In genomic region chr16:85220125-85220839, GRCh38 we compare ENCODE assay signal across 8 cellular contexts.
A peak's percentile ranks its signal among the peaks of the same experiment; 100 is the strongest.
DNase-seq lines count a peak whose midpoint lies in the region; ATAC-seq and TF ChIP-seq lines count a peak whose summit lies in the region.

No MANE protein-coding gene starts in this region.

- peak overlapping the region; percentile 62 for H3K27ac ChIP-seq in parathyroid adenoma

- H3K4me2 ChIP-seq in parathyroid adenoma (ENCODE audit: low read length): peak overlapping the region; percentile 60

- H3K4me3 ChIP-seq in foreskin fibroblast (ENCODE audit: low read depth in 1 of 2, low read length in 2 of 2) (peak overlapping the region; percentile 17 to 36), parathyroid adenoma (ENCODE audit: low read depth, low read length) (peak overlapping the region; percentile 6)

- TF ChIP-seq CTCF in foreskin fibroblast (IDR thresholded peaks at IDR 0.05; ENCODE audit: low read depth, low read length) (no peak), parathyroid adenoma (IDR thresholded peaks at IDR 0.05) (no peak)

- H3K27me3 ChIP-seq in parathyroid adenoma (ENCODE audit: control insufficient read depth, insufficient read depth, low read length): no peaks in the 10 kb centered on the region

- DNase-seq in HCEC 1CT (peak; percentile 66), SHP77 treated with DMSO at 0.1 percent for 48 hours (lab: John Stamatoyannopoulos, UW) (peak; percentile 99), foreskin fibroblast (peak; percentile 72 to 88), erythroblast (lab: John Stamatoyannopoulos, UW) (no peak)

- H2AFZ ChIP-seq in parathyroid adenoma: peak overlapping the region; percentile 44

- H3K9me3 ChIP-seq in parathyroid adenoma (ENCODE audit: control insufficient read depth, low read length): no peaks in the 10 kb centered on the region

- H3K79me2 ChIP-seq in parathyroid adenoma: peaks cover 16% of the 10 kb centered on the region

- H3K9ac ChIP-seq in parathyroid adenoma: no peak overlapping the region

- ATAC-seq in GM19023 (IDR thresholded peaks at IDR 0.05; ENCODE audit: unreplicated experiment) (no peak), HG02763 (IDR thresholded peaks at IDR 0.05; ENCODE audit: unreplicated experiment) (no peak), HG03565 (IDR thresholded peaks at IDR 0.05; ENCODE audit: unreplicated experiment) (no peak)

- H3K4me1 ChIP-seq in parathyroid adenoma: peaks cover 19% of the 10 kb centered on the region

- no peaks in the 10 kb centered on the region for H3K36me3 ChIP-seq in parathyroid adenoma (ENCODE audit: control insufficient read depth, insufficient read depth, low read length)

- TF ChIP-seq POLR2A in erythroblast (IDR thresholded peaks at IDR 0.05; ENCODE audit: low read length): no peak

Comparison
In these comparisons a context has a peak if more than half of its experiments do, and no peak if none do; other contexts are left out.
1. DNase-seq: peak in HCEC 1CT (single experiment), SHP77 treated with DMSO at 0.1 percent for 48 hours (single experiment) and foreskin fibroblast (2 of 2); none in erythroblast (0 of 2).